In genomic region chrX:34874763-34875162, GRCh38 we compare ENCODE assay signal across 13 cellular contexts.
DNase-seq lines count a peak whose midpoint lies in the region; ATAC-seq, FAIRE-seq and TF ChIP-seq lines count a peak whose summit lies in the region.
"Had no signal": no experiment of that assay in that cellular context is flagged by ENCODE, and none has a peak within 500 bp of the region (broad histone marks: within the 10 kb centered on the region; RNA-seq: fewer than 3 reads in every experiment).

No MANE protein-coding gene starts in this region.

- DNase-seq in DMS53 (lab: John Stamatoyannopoulos, UW) = peak; percentile 42
- DNase-seq in Panc1 (ENCODE audit: low read depth, low spot score) = peak; percentile 5
- no peak for DNase-seq in frontal cortex (ENCODE audit: low spot score in 2 of 2)
- no peak for DNase-seq in stimulated activated CD8-positive, alpha-beta memory T cell treated with anti-CD3 and anti-CD28 coated beads, Interleukin-4, amount 100 ng/mL, for 48 hours
- DNase-seq in hippocampal formation (lab: John Stamatoyannopoulos, UW) = no peak
- DNase-seq: COR-L47, NCI-H1436, NCI-H2029, NCI-H2171, NCI-H748 treated with DMSO at 0.1 percent for 48 hours had no signal

- no peak for TF ChIP-seq EP300 in gastroesophageal sphincter (IDR thresholded peaks at IDR 0.05)

- no peak for FAIRE-seq in frontal cortex (lab: Jason Lieb, UNC)

- TF ChIP-seq CTCF in Panc1 (IDR thresholded peaks at IDR 0.05) (no peak), gastroesophageal sphincter (IDR thresholded peaks at IDR 0.05) (no peak)

- BruUV-seq in Panc1 (replicated peaks; lab: Mats Ljungman, UMichigan) = no TSS peak

- intact Hi-C loops in Panc1 (cut with micrococcal nuclease; ENCODE audit: unreplicated experiment) = no loop called here

- peak overlapping the region; percentile 63 for H3K4me2 ChIP-seq in skeletal muscle satellite cell (ENCODE audit: low read length)

- in situ Hi-C loops in Panc1 (cut with HindIII; ENCODE audit: low pct_unique_long_range_greater_than_20kb, low sequenced_read_pairs) = no loop called here

- H3K9me3 ChIP-seq in Panc1 (ENCODE audit: control insufficient read depth, insufficient read depth, low read depth, low read length) = no peaks in the 10 kb centered on the region
- H3K9me3 ChIP-seq in gastroesophageal sphincter = no peaks in the 10 kb centered on the region
- no peaks in the 10 kb centered on the region for H3K9me3 ChIP-seq in skeletal muscle satellite cell (replicated peaks; ENCODE audit: low read length)

- TF ChIP-seq POLR2A in gastroesophageal sphincter (IDR thresholded peaks at IDR 0.05) = no peak

- H3K27me3 ChIP-seq in Panc1 (ENCODE audit: control insufficient read depth, insufficient read depth, low read length) (no peaks in the 10 kb centered on the region), gastroesophageal sphincter (no peaks in the 10 kb centered on the region), skeletal muscle satellite cell (ENCODE audit: control insufficient read depth, insufficient read depth, low read length) (no peaks in the 10 kb centered on the region)

- H3K4me3 ChIP-seq in Panc1 (ENCODE audit: low read depth in 2 of 2, low read length in 2 of 2) = no peak overlapping the region
- H3K4me3 ChIP-seq in gastroesophageal sphincter = no peak overlapping the region
- peak overlapping the region; percentile 17 for H3K4me3 ChIP-seq in skeletal muscle satellite cell (ENCODE audit: low read length)

- 41 to 48% methylated on average over 4 of the region's 4 CpGs for WGBS in gastroesophageal sphincter (ENCODE audit: low coverage in 1 of 2), 2 donors

- H3K4me1 ChIP-seq in Panc1 (ENCODE audit: control insufficient read depth, insufficient read depth, low read length) = no peaks in the 10 kb centered on the region
- H3K4me1 ChIP-seq in gastroesophageal sphincter = peaks cover 0 to 17% (median 0%) of the 10 kb centered on the region in 3 donors
- peaks cover 45% of the 10 kb centered on the region for H3K4me1 ChIP-seq in skeletal muscle satellite cell (ENCODE audit: control insufficient read depth, insufficient read depth, low read length)

- H3K27ac ChIP-seq in Panc1 (ENCODE audit: low read length) = no peak overlapping the region
- H3K27ac ChIP-seq in gastroesophageal sphincter = peak overlapping the region in 3 of 4 donors; percentile 46 to 62 (median 56)
- H3K27ac ChIP-seq: HL-60 had no signal

- H3K36me3 ChIP-seq in Panc1 (ENCODE audit: control insufficient read depth, insufficient read depth, low read length) (no peaks in the 10 kb centered on the region), gastroesophageal sphincter (no peaks in the 10 kb centered on the region), skeletal muscle satellite cell (ENCODE audit: insufficient read depth, low read length) (no peaks in the 10 kb centered on the region)

- ATAC-seq in Panc1 = no peak
- ATAC-seq in gastroesophageal sphincter = no peak

- CTCF ChIA-PET in Panc1 (lab: Charles Lee) = no interaction called here

- POLR2A ChIA-PET in Panc1 (lab: Charles Lee) = no interaction called here

- peak overlapping the region; percentile 61 for H3K9ac ChIP-seq in skeletal muscle satellite cell (ENCODE audit: low read depth, low read length)

Comparison
In these comparisons a context has a peak if more than half of its experiments do, and no peak if none do; other contexts are left out.
1. DNase-seq: peak in DMS53 (single experiment) and Panc1 (single experiment); none in frontal cortex (0 of 2), stimulated activated CD8-positive, alpha-beta memory T cell treated with anti-CD3 and anti-CD28 coated beads, Interleukin-4, amount 100 ng/mL, for 48 hours (single experiment) and hippocampal formation (0 of 2).